Comparison of ENCODE assay signal across 8 cellular contexts in genomic region chr1:149888999-149889289, GRCh38. TPM values are rescaled to one million over a fixed set of nuclear protein-coding genes. Genes with fewer than 3 reads are reported as not detected.
DNase-seq lines count a peak whose midpoint lies in the region; ATAC-seq and TF ChIP-seq lines count a peak whose summit lies in the region.

No MANE protein-coding gene starts in this region.

- H3K9me3 ChIP-seq in A673 (ENCODE audit: low read depth, low read length, poor library complexity, severe bottlenecking): no peaks in the 10 kb centered on the region
- no peaks in the 10 kb centered on the region for H3K9me3 ChIP-seq in HUES6 (ENCODE audit: control insufficient read depth, insufficient read depth, low read depth, low read length)
- H3K9me3 ChIP-seq in mammary epithelial cell (replicated peaks; ENCODE audit: insufficient read depth, low read length): no peaks in the 10 kb centered on the region

- intact Hi-C loops in A673 (cut with micrococcal nuclease; ENCODE audit: unreplicated experiment): no loop called here
- intact Hi-C loops in mammary epithelial cell (cut with micrococcal nuclease): loop anchor here (1.0 kb wide), 3 partner anchors 38 to 298 kb away; partner anchors contain the start of gene SF3B4

- H3K9ac ChIP-seq in HUES6 (ENCODE audit: low read length) (peak overlapping the region; percentile 93), mammary epithelial cell (ENCODE audit: insufficient read depth, low read length) (peak overlapping the region; percentile 70)

- no peaks in the 10 kb centered on the region for H3K36me3 ChIP-seq in A673 (ENCODE audit: insufficient read depth, low read length, poor library complexity, severe bottlenecking)
- H3K36me3 ChIP-seq in HUES6 (ENCODE audit: control insufficient read depth, insufficient read depth, low read length): no peaks in the 10 kb centered on the region
- H3K36me3 ChIP-seq in mammary epithelial cell (ENCODE audit: insufficient read depth, low read length): no peaks in the 10 kb centered on the region

- H3K27ac ChIP-seq in A673 (ENCODE audit: low read depth, low read length, poor library complexity, severe bottlenecking) (peak overlapping the region; percentile 98), HUES6 (ENCODE audit: low read depth, low read length) (peak overlapping the region; percentile 94), mammary epithelial cell (ENCODE audit: insufficient read depth, low read depth, low read length) (peak overlapping the region; percentile 75)

- no peak for TF ChIP-seq CTCF in A673 (conservative IDR thresholded peaks at IDR 0.05; ENCODE audit: low read depth, low read length)
- TF ChIP-seq CTCF in mammary epithelial cell (conservative IDR thresholded peaks at IDR 0.05 in 1 of 2, IDR thresholded peaks at IDR 0.05 in 1 of 2; ENCODE audit: extremely low read depth in 1 of 2, insufficient read depth in 1 of 2, low read depth in 1 of 2, low read length in 2 of 2): no peak

- in situ Hi-C loops in mammary epithelial cell (cut with MboI; ENCODE audit: low sequenced_read_pairs in 2 of 2): no loop called here

- H3K27me3 ChIP-seq in A673 (replicated peaks; ENCODE audit: insufficient read depth, low read depth, low read length, poor library complexity) (no peaks in the 10 kb centered on the region), HUES6 (ENCODE audit: control insufficient read depth, insufficient read depth, low read length) (no peaks in the 10 kb centered on the region), mammary epithelial cell (ENCODE audit: insufficient read depth, low read length) (no peaks in the 10 kb centered on the region)

- H4K20me1 ChIP-seq in mammary epithelial cell (ENCODE audit: insufficient read depth, low read length): no peaks in the 10 kb centered on the region

- H3K4me3 ChIP-seq in A673 (ENCODE audit: low read depth, low read length, poor library complexity, severe bottlenecking) (peak overlapping the region; percentile 68), HUES6 (ENCODE audit: low read depth, low read length) (peak overlapping the region; percentile 67), mammary epithelial cell (replicated peaks in 1 of 3; ENCODE audit: insufficient read depth in 1 of 3, low read depth in 2 of 3, low read length in 3 of 3) (peak overlapping the region; percentile 47 to 57 (median 53))

- 0% methylated on average over 5 of the region's 6 CpGs for WGBS in mammary epithelial cell (ENCODE audit: low coverage, missing lambda C conversion rate)

- H3K79me2 ChIP-seq in mammary epithelial cell (ENCODE audit: insufficient read depth, low read length): peaks cover 14% of the 10 kb centered on the region

- H3K4me1 ChIP-seq in A673 (ENCODE audit: insufficient read depth, low read length, poor library complexity, severe bottlenecking) (no peaks in the 10 kb centered on the region), HUES6 (ENCODE audit: control insufficient read depth, insufficient read depth, low read length) (peaks cover 14% of the 10 kb centered on the region), mammary epithelial cell (ENCODE audit: insufficient read depth, low read length) (peaks cover 14% of the 10 kb centered on the region)

- CTCF ChIA-PET in A673 (lab: Charles Lee) (interaction anchor here (1.3 to 2.1 kb wide), 2 partner anchors 162 to 298 kb away, joined by 3 to 10 read pairs; no protein-coding TSS in a partner anchor), mammary epithelial cell (lab: Charles Lee; ENCODE audit: low non-redundant PET) (interaction anchor here (0.6 to 0.7 kb wide), 3 partner anchors 13 to 277 kb away, joined by 3 read pairs; no protein-coding TSS in a partner anchor)

- dilution Hi-C loops in mammary epithelial cell (cut with HindIII; ENCODE audit: low sequenced_read_pairs): loop anchor here (25.0 kb wide), 1 partner anchor 173 kb away; the partner anchor contains the start of gene VPS45

- ATAC-seq in GM21526 (IDR thresholded peaks at IDR 0.05; ENCODE audit: low FRiP score, unreplicated experiment) (no peak), HG03378 (IDR thresholded peaks at IDR 0.05; ENCODE audit: unreplicated experiment) (no peak), GM18870 (IDR thresholded peaks at IDR 0.05; ENCODE audit: unreplicated experiment) (no peak)

- H3K4me2 ChIP-seq in mammary epithelial cell (ENCODE audit: insufficient read depth, low read depth, low read length): peak overlapping the region; percentile 89

- H2AFZ ChIP-seq in mammary epithelial cell (ENCODE audit: low read depth, low read length): peak overlapping the region; percentile 87

- no TSS peak for BruUV-seq in A673 (replicated peaks; lab: Mats Ljungman, UMichigan)
- no TSS peak for BruUV-seq in mammary epithelial cell (replicated peaks; lab: Mats Ljungman, UMichigan)

- DNase-seq in A673 (ENCODE audit: low spot score) (peak; percentile 57), mammary epithelial cell (peak; percentile 44), mesenteric fat pad (ENCODE audit: low spot score) (peak; percentile 60), GM19240 (ENCODE audit: insufficient read length, low spot score) (no peak)

- POLR2A ChIA-PET in A673 (lab: Charles Lee; ENCODE audit: low non-redundant PET): no interaction called here

RNA-seq across cellular contexts. Expression of gene BOLA1, which starts 10.4 kb away (rescaled TPM):
- 15.7 and 18.8 TPM in 2 replicates for total RNA-seq in A673 (2021)
- 10 to 100 TPM in 1 of 2 donors, 1 to 10 TPM in 1; 7.7 to 15.8 TPM for total RNA-seq in mammary epithelial cell
- polyA plus RNA-seq in mammary epithelial cell: 13.8 TPM
- not detected for polyA minus RNA-seq in mammary epithelial cell
- 16.1 TPM for total RNA-seq in mesenteric fat pad

RNA-seq across cellular contexts. Expression of gene SV2A, which starts 28.7 kb away (rescaled TPM):
- 33.1 and 35.4 TPM in 2 replicates for total RNA-seq in A673 (2021)
- 1 to 10 TPM; 3.4 to 4.0 TPM for total RNA-seq in mammary epithelial cell
- 1.00 TPM for polyA plus RNA-seq in mammary epithelial cell
- not detected for polyA minus RNA-seq in mammary epithelial cell
- 2.0 TPM for total RNA-seq in mesenteric fat pad

RNA-seq across cellular contexts. Expression of gene SF3B4, which starts 38.7 kb away (rescaled TPM):
- total RNA-seq in A673 (2021): 124 and 137 TPM in 2 replicates
- 10 to 100 TPM; 14.2 to 68.8 TPM for total RNA-seq in mammary epithelial cell
- polyA plus RNA-seq in mammary epithelial cell: 29.5 TPM
- 86.0 TPM for polyA minus RNA-seq in mammary epithelial cell
- 47.9 TPM for total RNA-seq in mesenteric fat pad

RNA-seq across cellular contexts. Expression of gene MTMR11, which starts 47.7 kb away (rescaled TPM):
- total RNA-seq in A673 (2021): 5.6 and 6.5 TPM in 2 replicates
- total RNA-seq in mammary epithelial cell: 10 to 100 TPM in 1 of 2 donors, 1 to 10 TPM in 1; 7.3 to 14.4 TPM
- polyA plus RNA-seq in mammary epithelial cell: 8.7 TPM
- 15.2 TPM for polyA minus RNA-seq in mammary epithelial cell
- 2.2 TPM for total RNA-seq in mesenteric fat pad
